Comparison of ENCODE assay signal across 1 cellular context in the genomic region with DNA sequence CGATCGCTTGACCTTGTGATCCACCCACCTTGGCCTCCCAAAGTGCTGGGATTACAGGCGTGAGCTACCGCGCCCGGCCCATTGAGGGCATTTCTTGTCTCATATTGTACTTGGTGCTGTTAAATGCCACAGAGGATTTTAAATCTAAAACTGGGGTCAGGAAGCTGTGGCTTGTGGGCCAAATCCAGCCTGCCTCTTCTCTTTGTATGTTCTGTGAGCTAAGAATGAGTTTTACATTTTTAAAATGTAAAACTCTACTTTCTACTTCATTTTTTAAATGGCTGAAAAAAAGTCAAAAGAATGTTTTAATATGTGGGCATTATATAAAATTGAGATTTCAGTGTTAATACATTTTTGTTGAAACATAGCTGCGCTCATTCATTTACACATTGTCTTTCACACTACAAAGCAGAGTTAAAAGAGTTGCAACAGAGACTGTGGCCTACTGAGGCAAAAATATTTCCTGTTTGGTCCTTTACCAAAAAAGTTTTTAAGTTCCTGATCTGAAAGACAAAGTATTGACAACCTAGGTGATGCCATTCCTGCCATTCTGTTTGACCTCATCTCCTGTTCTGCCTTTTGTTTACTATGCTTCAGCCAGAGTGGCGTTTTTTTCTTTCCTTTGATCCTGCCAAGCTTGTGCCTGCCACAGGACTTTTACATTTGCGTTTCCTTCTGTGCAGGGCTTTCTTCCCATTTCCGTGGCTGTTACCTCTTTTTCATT.
TF ChIP-seq lines count a peak whose summit lies in the region.

No MANE protein-coding gene starts in this region.

TF ChIP-seq in endothelial cell of umbilical vein, 7 proteins besides CTCF, POLR2A, EP300 and RAD21 (continued from another document):
- no peak for TF ChIP-seq EZH2 (IDR thresholded peaks at IDR 0.05; ENCODE audit: borderline replicate concordance, low read depth, low read length, severe bottlenecking)
- no peak for TF ChIP-seq MYC (IDR thresholded peaks at IDR 0.05; ENCODE audit: low read depth, low read length)
